20 cellular contexts compared by ENCODE assay signal in the genomic region with DNA sequence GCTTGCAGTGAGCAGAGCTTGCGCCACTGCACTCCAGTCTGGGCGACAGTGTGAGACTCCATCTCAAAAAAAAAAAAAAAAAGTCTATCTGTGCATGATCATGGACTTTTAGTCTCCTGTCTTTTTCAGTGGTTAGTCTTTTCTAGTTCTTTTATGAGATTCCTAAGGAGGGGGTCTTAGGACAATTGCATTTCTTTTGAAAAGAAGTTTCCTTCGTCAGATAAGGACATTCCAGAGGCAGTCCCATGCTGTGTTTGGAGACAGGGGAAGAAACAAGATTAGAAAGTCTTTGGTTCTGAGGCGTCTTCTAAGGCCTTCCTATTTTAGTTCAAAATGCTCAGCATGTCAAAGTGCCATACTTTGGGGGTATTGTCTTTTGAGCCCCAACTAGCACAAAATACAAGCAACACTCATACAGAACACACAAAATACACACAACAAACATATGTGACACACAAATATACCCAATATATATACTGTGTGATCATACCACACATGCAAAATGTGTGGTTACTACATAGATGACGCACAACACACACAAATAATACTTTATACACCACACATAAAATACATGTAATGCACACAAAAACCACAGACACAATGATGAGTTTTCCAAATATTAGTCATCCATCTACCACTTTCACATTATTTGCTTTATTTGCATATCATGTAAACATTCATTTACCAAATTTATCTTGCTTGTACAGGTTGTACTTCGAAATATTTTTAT.
"Had no signal": no experiment of that assay in that cellular context is flagged by ENCODE, and none has a peak within 500 bp of the region (broad histone marks: within the 10 kb centered on the region; RNA-seq: fewer than 3 reads in every experiment).

No MANE protein-coding gene starts in this region.

- H3K36me3 ChIP-seq: adrenal gland, heart left ventricle, lower lobe of right lung, thyroid gland, uterus had no signal

- H3K4me1 ChIP-seq: adrenal gland, foreskin keratinocyte, heart left ventricle, lower lobe of right lung, thyroid gland, uterus had no signal

- H3K9me3 ChIP-seq: adrenal gland, lower lobe of right lung, thyroid gland, uterus had no signal

- H3K4me3 ChIP-seq: adrenal gland, heart left ventricle, lower lobe of right lung, thyroid gland, uterus had no signal

- H3K4me3 Mint-ChIP-seq: immature natural killer cell; naive thymus-derived CD4-positive, alpha-beta T cell; stimulated activated effector memory CD8-positive, alpha-beta T cell treated with anti-CD3 and anti-CD28 coated beads, Interleukin-12 subunit alpha, Interleukin-12 subunit beta, amount 100 ng/mL, for 72 hours; T-helper 17 cell had no signal

- ATAC-seq: foreskin keratinocyte; heart left ventricle; left cardiac atrium; lower lobe of right lung; naive thymus-derived CD4-positive, alpha-beta T cell; right cardiac atrium; stimulated activated effector memory CD8-positive, alpha-beta T cell treated with anti-CD3 and anti-CD28 coated beads, Interleukin-12 subunit alpha, Interleukin-12 subunit beta, amount 100 ng/mL, for 72 hours; T-helper 17 cell had no signal

- H3K36me3 Mint-ChIP-seq: immature natural killer cell; naive thymus-derived CD4-positive, alpha-beta T cell; stimulated activated effector memory CD8-positive, alpha-beta T cell treated with anti-CD3 and anti-CD28 coated beads, Interleukin-12 subunit alpha, Interleukin-12 subunit beta, amount 100 ng/mL, for 72 hours had no signal

- H3K27me3 ChIP-seq: adrenal gland, foreskin keratinocyte, heart left ventricle, thyroid gland, uterus had no signal

- H3K27ac ChIP-seq: adrenal gland, foreskin keratinocyte, heart left ventricle, lower lobe of right lung, thyroid gland, uterus had no signal

- FAIRE-seq: small intestine had no signal

- H3K27me3 Mint-ChIP-seq: naive thymus-derived CD4-positive, alpha-beta T cell; T-helper 17 cell had no signal

- DNase-seq: activated CD4-positive, alpha-beta T cell treated with anti-CD3 and anti-CD28 coated beads, Interleukin-2, amount 50 U/mL, for 1 hour; activated CD4-positive, CD25-positive, alpha-beta regulatory T cell; activated naive CD4-positive, alpha-beta T cell treated with anti-CD3 and anti-CD28 coated beads, Interleukin-2, amount 50 U/mL, for 16 hours; adrenal gland; cerebellar nuclear complex; dermis blood vessel endothelial cell; foreskin keratinocyte; heart left ventricle; immature natural killer cell; left cardiac atrium; lower lobe of right lung; naive thymus-derived CD4-positive, alpha-beta T cell; nucleus accumbens; right cardiac atrium; small intestine; T-helper 17 cell; thyroid gland; uterus had no signal

- H3K4me1 Mint-ChIP-seq: immature natural killer cell; naive thymus-derived CD4-positive, alpha-beta T cell; stimulated activated effector memory CD8-positive, alpha-beta T cell treated with anti-CD3 and anti-CD28 coated beads, Interleukin-12 subunit alpha, Interleukin-12 subunit beta, amount 100 ng/mL, for 72 hours; T-helper 17 cell had no signal

- H3K27ac Mint-ChIP-seq: activated T-helper 2 cell treated with anti-CD3 and anti-CD28 coated beads, Interferon-gamma antibody, Interleukin-2, Interleukin-4, amounts not matched to agents 10 μg/mL and 5 μg/mL and 100 μg/mL, durations not matched to agents 14 hours and 24 hours and 36 hours; immature natural killer cell; naive thymus-derived CD4-positive, alpha-beta T cell; stimulated activated effector memory CD8-positive, alpha-beta T cell treated with anti-CD3 and anti-CD28 coated beads, Interleukin-12 subunit alpha, Interleukin-12 subunit beta, amount 100 ng/mL, for 72 hours; T-helper 17 cell had no signal
